In the genomic region with DNA sequence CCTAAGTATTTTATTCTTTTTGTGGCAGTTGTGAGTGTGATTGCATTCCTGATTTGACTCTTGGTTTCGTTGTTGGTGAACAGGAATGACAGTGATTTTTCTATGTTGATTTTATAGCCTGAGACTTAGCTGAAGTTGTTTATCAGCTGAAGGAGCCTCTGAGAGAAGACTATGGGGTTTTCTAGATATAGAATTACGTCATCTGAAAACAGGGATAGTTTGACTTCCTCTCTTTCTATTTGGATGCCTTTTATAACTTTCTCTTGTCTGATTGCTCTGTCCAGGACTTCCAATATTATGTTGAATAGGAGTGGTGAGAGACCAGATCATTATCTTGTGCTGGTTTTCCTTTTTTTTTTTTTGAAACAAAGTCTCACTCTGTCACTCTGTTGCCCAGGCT, we compare ENCODE assay signal across 2 cellular contexts.
A peak's percentile ranks its signal among the peaks of the same experiment; 100 is the strongest.
TF ChIP-seq lines count a peak whose summit lies in the region.

No MANE protein-coding gene starts in this region.

TF ChIP-seq in HepG2, 621 proteins besides CTCF, POLR2A, EP300 and RAD21:
- no peak for TF ChIP-seq CHCHD3 (CRISPR knock-in tag; IDR thresholded peaks at IDR 0.05)
- TF ChIP-seq ATF7 (IDR thresholded peaks at IDR 0.05) = peak; percentile 91
- TF ChIP-seq ATF7 (CRISPR knock-in tag; IDR thresholded peaks at IDR 0.05) = no peak

TF ChIP-seq in GM12878, 131 proteins besides CTCF, POLR2A, EP300 and RAD21:
- no peak for TF ChIP-seq RUNX3 (IDR thresholded peaks at IDR 0.05; ENCODE audit: low read length)
- peak; percentile 78; the same call in 1 of the 2 replicates for TF ChIP-seq ATF7 (IDR thresholded peaks at IDR 0.05; ENCODE audit: low read depth)
TF ChIP-seq in GM12878: peak in this region for 1.
